27 cellular contexts compared by ENCODE assay signal in the genomic region with DNA sequence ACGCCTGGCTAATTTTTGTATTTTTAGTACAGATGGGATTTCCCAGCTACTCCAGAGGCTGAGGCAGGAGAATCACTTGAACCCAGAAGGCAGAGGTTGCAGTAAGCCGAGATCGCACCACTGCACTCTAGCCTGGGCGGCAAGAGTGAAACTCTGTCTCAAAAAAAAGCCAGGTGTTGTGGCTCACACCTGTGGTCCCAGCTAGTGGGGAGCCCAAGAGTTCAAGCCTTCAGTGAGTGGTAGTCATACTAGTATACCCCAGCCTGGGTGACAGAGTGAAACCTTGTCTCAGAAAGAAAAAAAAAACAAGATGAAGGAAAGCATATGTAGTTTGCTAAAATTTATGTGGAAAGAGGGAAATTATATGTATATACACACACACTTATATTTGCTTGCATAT. TPM values are rescaled to one million over a fixed set of nuclear protein-coding genes. Genes with fewer than 3 reads are reported as not detected.
DNase-seq lines count a peak whose midpoint lies in the region; ATAC-seq, FAIRE-seq and TF ChIP-seq lines count a peak whose summit lies in the region.
"Had no signal": no experiment of that assay in that cellular context is flagged by ENCODE, and none has a peak within 500 bp of the region (broad histone marks: within the 10 kb centered on the region; RNA-seq: fewer than 3 reads in every experiment).

No MANE protein-coding gene starts in this region.

- intact Hi-C loops in thyroid gland (cut with DNase I) = loop anchor here (5.0 kb wide), 1 partner anchor 53 kb away; the partner anchor contains the start of gene PSORS1C2
- intact Hi-C loops in testis (cut with DNase I; ENCODE audit: low total_unique reads) = loop anchor here (5.0 kb wide), 1 partner anchor 53 kb away; the partner anchor contains the start of gene PSORS1C2
- intact Hi-C loops in Right ventricle myocardium superior (cut with DNase I) = loop anchor here (5.0 kb wide), 1 partner anchor 53 kb away; the partner anchor contains the start of gene PSORS1C2

- H3K36me3 ChIP-seq in thyroid gland (no peaks in the 10 kb centered on the region), testis (ENCODE audit: low read depth, missing control alignments) (no peaks in the 10 kb centered on the region)
- H3K36me3 ChIP-seq: colonic mucosa, left ventricle myocardium inferior, right lobe of liver, transverse colon had no signal

- ATAC-seq in GM21529 (IDR thresholded peaks at IDR 0.05; ENCODE audit: unreplicated experiment) (peak; percentile 58), HG03045 (IDR thresholded peaks at IDR 0.05; ENCODE audit: unreplicated experiment) (peak; percentile 41), Right ventricle myocardium superior (ENCODE audit: poor library complexity) (no peak)
- ATAC-seq: CD8-positive, alpha-beta T cell; Panc1; right lobe of liver had no signal

- no peak overlapping the region for H3K4me3 ChIP-seq in thyroid gland (replicated peaks in 1 of 3)
- H3K4me3 ChIP-seq in testis = no peak overlapping the region
- H3K4me3 ChIP-seq: colonic mucosa, left ventricle myocardium inferior, right lobe of liver, transverse colon had no signal

- H3K9me3 ChIP-seq in thyroid gland = no peaks in the 10 kb centered on the region
- no peaks in the 10 kb centered on the region for H3K9me3 ChIP-seq in testis
- H3K9me3 ChIP-seq: colonic mucosa, left ventricle myocardium inferior, right lobe of liver, transverse colon had no signal

- no peak overlapping the region for H3K27ac ChIP-seq in thyroid gland
- H3K27ac ChIP-seq in testis = no peak overlapping the region
- H3K27ac ChIP-seq: colonic mucosa, left ventricle myocardium inferior, right lobe of liver, transverse colon had no signal

- DNase-seq in GM18507 (ENCODE audit: extremely low spot score, insufficient read length, low read depth) = no peak
- DNase-seq in RPMI8226 = peak; percentile 90
- DNase-seq in thyroid gland = no peak
- no peak for DNase-seq in testis
- no peak for DNase-seq in Right ventricle myocardium superior
- no peak for DNase-seq in effector CD4-positive, alpha-beta T cell
- DNase-seq: activated T-cell treated with anti-CD3 and anti-CD28 coated beads for 4 hours; CD8-positive, alpha-beta T cell; colonic mucosa; effector memory CD4-positive, alpha-beta T cell; erythroblast; glutamatergic neuron; left ventricle myocardium inferior; mesendoderm; NCI-H446 treated with DMSO at 0.1 percent for 48 hours; posterior cingulate gyrus; right lobe of liver; SW 1271; T1000; transverse colon had no signal

- WGBS in thyroid gland, 2 donors = 52 to 64% methylated on average over 4 of the region's 4 CpGs
- 68 to 94% methylated on average over 4 of the region's 4 CpGs for WGBS in testis, 2 donors

- H3K27me3 ChIP-seq in thyroid gland (no peaks in the 10 kb centered on the region), testis (no peaks in the 10 kb centered on the region)
- H3K27me3 ChIP-seq: colonic mucosa, right lobe of liver, transverse colon had no signal

- no peak for TF ChIP-seq POLR2A in thyroid gland (IDR thresholded peaks at IDR 0.05)
- no peak for TF ChIP-seq POLR2A in testis (IDR thresholded peaks at IDR 0.05)

- TF ChIP-seq CTCF in thyroid gland (IDR thresholded peaks at IDR 0.05) = no peak
- TF ChIP-seq CTCF in testis (IDR thresholded peaks at IDR 0.05) = no peak

- peaks cover 0 to 5% of the 10 kb centered on the region in 2 donors for H3K4me1 ChIP-seq in thyroid gland
- no peaks in the 10 kb centered on the region for H3K4me1 ChIP-seq in testis
- H3K4me1 ChIP-seq: colonic mucosa had no signal

- FAIRE-seq in GM18507 (lab: Jason Lieb, UNC) = peak; percentile 36
- FAIRE-seq: H54, islet of Langerhans had no signal

RNA-seq across cellular contexts. Expression of gene POU5F1, which starts 20.0 kb away (rescaled TPM):
- total RNA-seq in thyroid gland = 1 to 10 TPM in 1 of 4 donors, not detected in 3; 1.0 TPM
- 1 to 10 TPM; 1.3 to 4.2 TPM for total RNA-seq in testis
- polyA plus RNA-seq in testis (ENCODE audit: insufficient read depth, low read depth, low replicate concordance) = 3.0 TPM
- 0.94 TPM for total RNA-seq in Right ventricle myocardium superior
- total RNA-seq: A673; CD8-positive, alpha-beta T cell had no signal

RNA-seq across cellular contexts. Expression of gene TCF19, which starts 32.1 kb away (rescaled TPM):
- 1 to 10 TPM; 1.2 to 4.9 (median 3.2) TPM for total RNA-seq in thyroid gland
- total RNA-seq in testis = 1 to 10 TPM; 3.6 to 3.7 TPM
- 4.7 TPM for polyA plus RNA-seq in testis (ENCODE audit: insufficient read depth, low read depth, low replicate concordance)
- 3.6 TPM for total RNA-seq in Right ventricle myocardium superior

RNA-seq across cellular contexts. Expression of gene CCHCR1, which starts 32.9 kb away (rescaled TPM):
- total RNA-seq in thyroid gland = 10 to 100 TPM; 15.8 to 20.0 (median 17.0) TPM
- 10 to 100 TPM; 86.4 to 93.2 TPM for total RNA-seq in testis
- 174 TPM for polyA plus RNA-seq in testis (ENCODE audit: insufficient read depth, low read depth, low replicate concordance)
- total RNA-seq in Right ventricle myocardium superior = 10.9 TPM

RNA-seq across cellular contexts. Expression of gene PSORS1C2, which starts 51.6 kb away (rescaled TPM):
- not detected for total RNA-seq in thyroid gland
- not detected for total RNA-seq in testis
- not detected for polyA plus RNA-seq in testis (ENCODE audit: insufficient read depth, low read depth, low replicate concordance)
- not detected for total RNA-seq in Right ventricle myocardium superior
- total RNA-seq: A673; activated naive CD4-positive, alpha-beta T cell treated with anti-CD3 and anti-CD28 coated beads, Interleukin-2, amount 50 U/mL, for 72 hours; CD8-positive, alpha-beta T cell; colonic mucosa; left ventricle myocardium inferior; right lobe of liver; transverse colon had no signal
